ENCODE assay signal across 8 cellular contexts in genomic region chr7:35035511-35035921, GRCh38. TPM values are rescaled to one million over a fixed set of nuclear protein-coding genes. Genes with fewer than 3 reads are reported as not detected.
DNase-seq lines count a peak whose midpoint lies in the region; ATAC-seq and TF ChIP-seq lines count a peak whose summit lies in the region.

No MANE protein-coding gene starts in this region.

- H3K36me3 Mint-ChIP-seq in activated naive CD4-positive, alpha-beta T cell treated with anti-CD3 and anti-CD28 coated beads for 36 hours (ENCODE audit: low read depth), result no peaks in the 10 kb centered on the region

- H3K4me1 Mint-ChIP-seq in activated naive CD4-positive, alpha-beta T cell treated with anti-CD3 and anti-CD28 coated beads for 36 hours (ENCODE audit: low read depth), result peaks cover 22% of the 10 kb centered on the region
- H3K4me1 Mint-ChIP-seq in stimulated activated naive CD8-positive, alpha-beta T cell treated with anti-CD3 and anti-CD28 coated beads, Interleukin-15, amount 100 ng/mL, for 72 hours, result peaks cover 24% of the 10 kb centered on the region

- no peaks in the 10 kb centered on the region for H3K27me3 ChIP-seq in iPS-15b (ENCODE audit: control insufficient read depth, insufficient read depth, low read length)

- H3K4me3 Mint-ChIP-seq in activated naive CD4-positive, alpha-beta T cell treated with anti-CD3 and anti-CD28 coated beads for 36 hours, result peak overlapping the region; percentile 85
- peak overlapping the region; percentile 92 to 94 for H3K4me3 Mint-ChIP-seq in stimulated activated naive CD8-positive, alpha-beta T cell treated with anti-CD3 and anti-CD28 coated beads, Interleukin-15, amount 100 ng/mL, for 72 hours

- TF ChIP-seq CTCF in omental fat pad (IDR thresholded peaks at IDR 0.05), result no peak

- CTCF ChIA-PET in activated naive CD4-positive, alpha-beta T cell treated with anti-CD3 and anti-CD28 coated beads for 36 hours (lab: Charles Lee), result interaction anchor here (0.7 to 1.5 kb wide), 5 partner anchors 19 to 741 kb away, joined by 3 to 11 read pairs (median 3); no protein-coding TSS in a partner anchor

- H3K36me3 ChIP-seq in iPS-15b (ENCODE audit: control insufficient read depth, insufficient read depth, low read length), result no peaks in the 10 kb centered on the region

- ATAC-seq in stimulated activated naive CD8-positive, alpha-beta T cell treated with anti-CD3 and anti-CD28 coated beads, Interleukin-15, amount 100 ng/mL, for 72 hours, result no peak
- no peak for ATAC-seq in omental fat pad (ENCODE audit: low FRiP score)

- no peaks in the 10 kb centered on the region for H3K9me3 Mint-ChIP-seq in activated naive CD4-positive, alpha-beta T cell treated with anti-CD3 and anti-CD28 coated beads for 36 hours
- H3K9me3 Mint-ChIP-seq in stimulated activated naive CD8-positive, alpha-beta T cell treated with anti-CD3 and anti-CD28 coated beads, Interleukin-15, amount 100 ng/mL, for 72 hours, result no peaks in the 10 kb centered on the region

- H3K27me3 Mint-ChIP-seq in activated naive CD4-positive, alpha-beta T cell treated with anti-CD3 and anti-CD28 coated beads for 36 hours (ENCODE audit: low read depth), result no peaks in the 10 kb centered on the region
- H3K27me3 Mint-ChIP-seq in stimulated activated naive CD8-positive, alpha-beta T cell treated with anti-CD3 and anti-CD28 coated beads, Interleukin-15, amount 100 ng/mL, for 72 hours, result no peaks in the 10 kb centered on the region

- no peak overlapping the region for H3K9ac ChIP-seq in iPS-15b (ENCODE audit: low read depth, low read length)

- intact Hi-C loops in activated naive CD4-positive, alpha-beta T cell treated with anti-CD3 and anti-CD28 coated beads for 36 hours (cut with micrococcal nuclease), result loop anchor here (1.0 to 10.0 kb wide), 6 partner anchors 43 to 1971 kb away; partner anchors contain the start of gene NT5C3A

- no peaks in the 10 kb centered on the region for H3K9me3 ChIP-seq in iPS-15b (ENCODE audit: control insufficient read depth, insufficient read depth, low read length)

- H3K27ac Mint-ChIP-seq in activated naive CD4-positive, alpha-beta T cell treated with anti-CD3 and anti-CD28 coated beads for 36 hours, result peak overlapping the region; percentile 27
- H3K27ac Mint-ChIP-seq in stimulated activated naive CD8-positive, alpha-beta T cell treated with anti-CD3 and anti-CD28 coated beads, Interleukin-15, amount 100 ng/mL, for 72 hours, result peak overlapping the region in 1 of 2 donors; percentile 7

- H3K4me3 ChIP-seq in iPS-15b (ENCODE audit: low read depth, low read length), result peak overlapping the region; percentile 76

- peaks cover 6% of the 10 kb centered on the region for H3K4me1 ChIP-seq in iPS-15b (ENCODE audit: control insufficient read depth, insufficient read depth, low read length)

- peak; percentile 9 to 50 for DNase-seq in NCI-H524 (lab: John Stamatoyannopoulos, UW)
- DNase-seq in NCI-H524 treated with DMSO at 0.1 percent for 48 hours (lab: John Stamatoyannopoulos, UW), result no peak
- DNase-seq in HCEC 1CT, result peak; percentile 45
- DNase-seq in NCI-H345 treated with DMSO at 0.1 percent for 48 hours (lab: John Stamatoyannopoulos, UW; ENCODE audit: unreplicated experiment), result peak; percentile 78
- peak; percentile 61 for DNase-seq in activated naive CD4-positive, alpha-beta T cell treated with anti-CD3 and anti-CD28 coated beads for 36 hours
- peak in 1 of 2 donors; percentile 15 for DNase-seq in stimulated activated naive CD8-positive, alpha-beta T cell treated with anti-CD3 and anti-CD28 coated beads, Interleukin-15, amount 100 ng/mL, for 72 hours
- no peak for DNase-seq in omental fat pad (ENCODE audit: low spot score)

RNA-seq across cellular contexts. Expression of gene DPY19L1, which starts 1.8 kb away (rescaled TPM):
- 1 to 10 TPM; 5.3 to 5.9 TPM for total RNA-seq in activated naive CD4-positive, alpha-beta T cell treated with anti-CD3 and anti-CD28 coated beads for 36 hours
- 10 to 100 TPM; 14.3 to 20.0 (median 19.9) TPM for total RNA-seq in omental fat pad

Comparison
In these comparisons a context has a peak if more than half of its experiments do, and no peak if none do; other contexts are left out.
1. DNase-seq: peak in NCI-H524 (2 of 2), HCEC 1CT (single experiment), NCI-H345 treated with DMSO at 0.1 percent for 48 hours (single experiment) and activated naive CD4-positive, alpha-beta T cell treated with anti-CD3 and anti-CD28 coated beads for 36 hours (single experiment); none in NCI-H524 treated with DMSO at 0.1 percent for 48 hours (single experiment) and omental fat pad (single experiment).